Comparison of ENCODE assay signal across 8 cellular contexts in genomic region chr21:14382835-14383595, GRCh38. TPM values are rescaled to one million over a fixed set of nuclear protein-coding genes. Genes with fewer than 3 reads are reported as not detected.
DNase-seq lines count a peak whose midpoint lies in the region; ATAC-seq and TF ChIP-seq lines count a peak whose summit lies in the region.

A gene with protein sequence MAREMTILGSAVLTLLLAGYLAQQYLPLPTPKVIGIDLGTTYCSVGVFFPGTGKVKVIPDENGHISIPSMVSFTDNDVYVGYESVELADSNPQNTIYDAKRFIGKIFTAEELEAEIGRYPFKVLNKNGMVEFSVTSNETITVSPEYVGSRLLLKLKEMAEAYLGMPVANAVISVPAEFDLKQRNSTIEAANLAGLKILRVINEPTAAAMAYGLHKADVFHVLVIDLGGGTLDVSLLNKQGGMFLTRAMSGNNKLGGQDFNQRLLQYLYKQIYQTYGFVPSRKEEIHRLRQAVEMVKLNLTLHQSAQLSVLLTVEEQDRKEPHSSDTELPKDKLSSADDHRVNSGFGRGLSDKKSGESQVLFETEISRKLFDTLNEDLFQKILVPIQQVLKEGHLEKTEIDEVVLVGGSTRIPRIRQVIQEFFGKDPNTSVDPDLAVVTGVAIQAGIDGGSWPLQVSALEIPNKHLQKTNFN (minus strand): TSS chr21:14383146. CDS start chr21:14383119, 27 bp downstream.

- peak; percentile 93 for ATAC-seq in effector memory CD8-positive, alpha-beta T cell (replicated peaks)

- H3K4me3 Mint-ChIP-seq in effector memory CD8-positive, alpha-beta T cell: peak within 1 kb of the TSS; percentile 99 to 100

- peak within 1 kb of the TSS; percentile 99 to 100 for H3K27ac Mint-ChIP-seq in effector memory CD8-positive, alpha-beta T cell

- H3K9me3 Mint-ChIP-seq in effector memory CD8-positive, alpha-beta T cell: no peaks in the 10 kb centered on the region

- TF ChIP-seq CTCF in GM20000 (IDR thresholded peaks at IDR 0.05; ENCODE audit: extremely low read depth, missing control alignments): no peak

- H3K36me3 Mint-ChIP-seq in effector memory CD8-positive, alpha-beta T cell (ENCODE audit: insufficient read depth): peaks cover 32% of the 10 kb centered on the region

- H3K27me3 Mint-ChIP-seq in effector memory CD8-positive, alpha-beta T cell: no peaks in the 10 kb centered on the region

- peaks cover 17 to 33% of the 10 kb centered on the region in 2 donors for H3K4me1 Mint-ChIP-seq in effector memory CD8-positive, alpha-beta T cell (ENCODE audit: low read depth in 2 of 2)

- DNase-seq in COLO668 (lab: John Stamatoyannopoulos, UW; ENCODE audit: unreplicated experiment): peak; percentile 99
- DNase-seq in GM20000 (ENCODE audit: low spot score): peak; percentile 91
- peak; percentile 92 for DNase-seq in HT-29 (ENCODE audit: low spot score)
- DNase-seq in NOMO-1 (lab: John Stamatoyannopoulos, UW; ENCODE audit: unreplicated experiment in 2 of 2): peak; percentile 99
- peak; percentile 92 to 93 (median 93) for DNase-seq in activated CD8-positive, alpha-beta memory T cell treated with anti-CD3 and anti-CD28 coated beads for 48 hours (ENCODE audit: low read depth in 2 of 3, low spot score in 2 of 3)
- DNase-seq in effector memory CD8-positive, alpha-beta T cell: peak; percentile 98 to 99 (median 99)
- DNase-seq in medulla oblongata (ENCODE audit: extremely low spot score): peak; percentile 100
- DNase-seq in stimulated activated CD8-positive, alpha-beta memory T cell treated with anti-CD3 and anti-CD28 coated beads, Interleukin-12 subunit alpha, Interleukin-12 subunit beta, amount 100 ng/mL, for 1 hour (ENCODE audit: low read depth): peak; percentile 99

RNA-seq across cellular contexts. Expression of the gene that starts here (rescaled TPM):
- total RNA-seq in HT-29 (2014; rRNA removed; shearing (Covaris generic)): 4.6 and 5.5 TPM in 2 replicates

Comparison
In these comparisons a context has a peak if more than half of its experiments do, and no peak if none do; other contexts are left out.
1. Peak in every context shown above with its lines: DNase-seq and ATAC-seq.